ENCODE assay signal across 16 cellular contexts in genomic region chr2:20451761-20452499, GRCh38. TPM values are rescaled to one million over a fixed set of nuclear protein-coding genes. Genes with fewer than 3 reads are reported as not detected.
DNase-seq lines count a peak whose midpoint lies in the region; ATAC-seq, FAIRE-seq and TF ChIP-seq lines count a peak whose summit lies in the region.
"Had no signal": no experiment of that assay in that cellular context is flagged by ENCODE, and none has a peak within 500 bp of the region (broad histone marks: within the 10 kb centered on the region; RNA-seq: fewer than 3 reads in every experiment).

No MANE protein-coding gene starts in this region.

- WGBS in sigmoid colon, 2 donors, result 90 to 92% methylated on average over 7 of the region's 7 CpGs

- H3K4me3 Mint-ChIP-seq in Calu3 (ENCODE audit: low read depth, unreplicated experiment), result no peak overlapping the region

- FAIRE-seq in D721Med (lab: Jason Lieb, UNC), result no peak
- FAIRE-seq: bronchial epithelial cell, islet of Langerhans had no signal

- no TSS peak for BruUV-seq in Calu3 (replicated peaks; lab: Mats Ljungman, UMichigan)

- ATAC-seq in HG03439 (IDR thresholded peaks at IDR 0.05; ENCODE audit: unreplicated experiment), result no peak

- H3K4me1 Mint-ChIP-seq in Calu3 (ENCODE audit: low read depth, unreplicated experiment), result peaks cover 17% of the 10 kb centered on the region

- H3K4me1 ChIP-seq in sigmoid colon, result peaks cover 0 to 48% (median 41%) of the 10 kb centered on the region in 4 donors

- H3K9me3 ChIP-seq in sigmoid colon, result no peaks in the 10 kb centered on the region

- CTCF ChIA-PET in Calu3 (lab: Charles Lee), result interaction anchor here (0.6 to 3.1 kb wide), 6 partner anchors 30 to 184 kb away, joined by 3 to 24 read pairs (median 4); no protein-coding TSS in a partner anchor

- peak overlapping the region; percentile 39 for H3K27ac Mint-ChIP-seq in Calu3 (ENCODE audit: unreplicated experiment)
- H3K27ac Mint-ChIP-seq: activated T-helper 2 cell treated with anti-CD3 and anti-CD28 coated beads, Interferon-gamma antibody, Interleukin-2, Interleukin-4, amounts not matched to agents 10 μg/mL and 5 μg/mL and 100 μg/mL, durations not matched to agents 14 hours and 24 hours and 36 hours; IgD-negative memory B cell had no signal

- peaks cover 47% of the 10 kb centered on the region for H3K36me3 Mint-ChIP-seq in Calu3 (ENCODE audit: insufficient read depth, unreplicated experiment)
- H3K36me3 Mint-ChIP-seq: IgD-negative memory B cell had no signal

- TF ChIP-seq POLR2A in sigmoid colon (IDR thresholded peaks at IDR 0.05), result peak in 1 of 2 donors; percentile 22

- peaks cover 16 to 27% (median 20%) of the 10 kb centered on the region in 4 donors for H3K36me3 ChIP-seq in sigmoid colon

- TF ChIP-seq CTCF in Calu3 (IDR thresholded peaks at IDR 0.05; ENCODE audit: unreplicated experiment) (no peak), sigmoid colon (IDR thresholded peaks at IDR 0.05) (no peak), D721Med (IDR thresholded peaks at IDR 0.05; ENCODE audit: insufficient read depth, missing control alignments) (no peak)

- intact Hi-C loops in Calu3 (cut with micrococcal nuclease; ENCODE audit: unreplicated experiment), result no loop called here
- intact Hi-C loops in sigmoid colon (cut with DNase I), result no loop called here

- peak overlapping the region in 1 of 4 donors; percentile 61 for H3K4me3 ChIP-seq in sigmoid colon

- no peaks in the 10 kb centered on the region for H3K9me3 Mint-ChIP-seq in Calu3 (ENCODE audit: low read depth, unreplicated experiment)
- H3K9me3 Mint-ChIP-seq: activated T-helper 2 cell treated with anti-CD3 and anti-CD28 coated beads, Interferon-gamma antibody, Interleukin-2, Interleukin-4, amounts not matched to agents 10 μg/mL and 5 μg/mL and 100 μg/mL, durations not matched to agents 14 hours and 24 hours and 36 hours; IgD-negative memory B cell had no signal

- peak overlapping the region; percentile 99 for H3K27ac ChIP-seq in angular gyrus (ENCODE audit: low read depth, low read length)
- peak overlapping the region; percentile 98 for H3K27ac ChIP-seq in layer of hippocampus (ENCODE audit: low read depth, low read length)
- H3K27ac ChIP-seq in sigmoid colon, result peak overlapping the region; percentile 93 to 98 (median 98)

- H3K27me3 ChIP-seq in layer of hippocampus (ENCODE audit: control insufficient read depth, insufficient read depth, low read length) (no peaks in the 10 kb centered on the region), sigmoid colon (no peaks in the 10 kb centered on the region)

- DNase-seq in Calu3 (no peak), sigmoid colon (peak; percentile 67), D721Med (ENCODE audit: insufficient read length, low spot score) (no peak), activated gamma-delta T cell treated with Interleukin-2 at 50 U/mL for 16 hours (no peak), GF-D8 (lab: John Stamatoyannopoulos, UW) (no peak)
- DNase-seq: activated CD4-positive, alpha-beta T cell treated with anti-CD3 and anti-CD28 coated beads, Interleukin-2, amount 50 U/mL, for 1 hour; GOT3; SHP77; stimulated activated CD4-positive, alpha-beta T cell treated with anti-CD3 and anti-CD28 coated beads, Interleukin-4, amount 100 ng/mL, for 1 hour had no signal

- no peak for TF ChIP-seq EP300 in sigmoid colon (IDR thresholded peaks at IDR 0.05)

- no peaks in the 10 kb centered on the region for H3K27me3 Mint-ChIP-seq in Calu3 (ENCODE audit: unreplicated experiment)

RNA-seq across cellular contexts. Expression of gene RHOB, which starts 5.1 kb away (rescaled TPM):
- 143 and 147 TPM in 2 replicates for total RNA-seq in Calu3 (2022)
- 1,000 to 10,000 TPM in 2 of 4 donors, 100 to 1,000 TPM in 2; 753 to 1,323 (median 1,092) TPM for total RNA-seq in sigmoid colon
- polyA plus RNA-seq in sigmoid colon, result 100 to 1,000 TPM in 2 of 3 donors, 10 to 100 TPM in 1; 60.6 to 200 (median 108) TPM
